9 cellular contexts compared by ENCODE assay signal in genomic region chr20:37223053-37223452, GRCh38. TPM values are rescaled to one million over a fixed set of nuclear protein-coding genes. Genes with fewer than 3 reads are reported as not detected.
A peak's percentile ranks its signal among the peaks of the same experiment; 100 is the strongest.
DNase-seq lines count a peak whose midpoint lies in the region; ATAC-seq and TF ChIP-seq lines count a peak whose summit lies in the region.
"Had no signal": no experiment of that assay in that cellular context is flagged by ENCODE, and none has a peak within 500 bp of the region (broad histone marks: within the 10 kb centered on the region; RNA-seq: fewer than 3 reads in every experiment).

No MANE protein-coding gene starts in this region.

- no peaks in the 10 kb centered on the region for H3K9me2 ChIP-seq in MM.1S (replicated peaks; ENCODE audit: insufficient read depth, low read length)

- intact Hi-C loops in naive thymus-derived CD4-positive, alpha-beta T cell (cut with micrococcal nuclease) = no loop called here

- H3F3A ChIP-seq in MM.1S (ENCODE audit: insufficient read depth, low read length) = no peaks in the 10 kb centered on the region

- no peaks in the 10 kb centered on the region for H3K9me3 Mint-ChIP-seq in central memory CD8-positive, alpha-beta T cell
- H3K9me3 Mint-ChIP-seq in naive thymus-derived CD4-positive, alpha-beta T cell = peaks cover 0 to 2% (median 0%) of the 10 kb centered on the region in 11 donors
- H3K9me3 Mint-ChIP-seq in stimulated activated naive CD8-positive, alpha-beta T cell treated with anti-CD3 and anti-CD28 coated beads, Interleukin-15, amount 100 ng/mL, for 72 hours = no peaks in the 10 kb centered on the region

- H3K36me3 ChIP-seq in naive thymus-derived CD4-positive, alpha-beta T cell (ENCODE audit: control insufficient read depth in 2 of 3, insufficient read depth in 3 of 3, low read length in 3 of 3) = peaks cover 26 to 76% (median 36%) of the 10 kb centered on the region in 3 experiments
- H3K36me3 ChIP-seq in MM.1S (replicated peaks; ENCODE audit: insufficient read depth, low read length) = peaks cover 41% of the 10 kb centered on the region

- ATAC-seq in central memory CD8-positive, alpha-beta T cell (replicated peaks; ENCODE audit: extremely low read depth, poor library complexity, severe bottlenecking) = peak; percentile 32
- peak; percentile 98 for ATAC-seq in naive thymus-derived CD4-positive, alpha-beta T cell
- ATAC-seq in stimulated activated naive CD8-positive, alpha-beta T cell treated with anti-CD3 and anti-CD28 coated beads, Interleukin-15, amount 100 ng/mL, for 72 hours = no peak
- no peak for ATAC-seq in HG02610 (IDR thresholded peaks at IDR 0.05; ENCODE audit: unreplicated experiment)

- H3K79me2 ChIP-seq in MM.1S (ENCODE audit: low read length) = peaks cover 6% of the 10 kb centered on the region; the same call in 1 of the 2 replicates

- peak; percentile 89 for DNase-seq in GM04503 (ENCODE audit: low read depth)
- peak; percentile 52 for DNase-seq in NCI-H2227 (lab: John Stamatoyannopoulos, UW; ENCODE audit: unreplicated experiment)
- no peak for DNase-seq in central memory CD8-positive, alpha-beta T cell (ENCODE audit: low spot score in 2 of 2)
- DNase-seq in naive thymus-derived CD4-positive, alpha-beta T cell = no peak
- no peak for DNase-seq in MM.1S
- no peak for DNase-seq in stimulated activated naive CD8-positive, alpha-beta T cell treated with anti-CD3 and anti-CD28 coated beads, Interleukin-15, amount 100 ng/mL, for 72 hours
- no peak for DNase-seq in activated naive CD4-positive, alpha-beta T cell (lab: John Stamatoyannopoulos, UW)

- CTCF ChIA-PET in naive thymus-derived CD4-positive, alpha-beta T cell (lab: Charles Lee) = no interaction called here

- no peak overlapping the region for H2AFZ ChIP-seq in MM.1S (ENCODE audit: low read length)

- POLR2A ChIA-PET in naive thymus-derived CD4-positive, alpha-beta T cell (lab: Charles Lee) = interaction anchor here (0.8 kb wide), 1 partner anchor 123 kb away, joined by 3 read pairs; the partner anchor contains the start of gene SRC

- H3K4me2 ChIP-seq in MM.1S (ENCODE audit: low read depth, low read length) = no peak overlapping the region

- 0 out of 2 replicates have a peak, but pooled peaks cover 7% of the 10 kb centered on the region for H4K20me1 ChIP-seq in MM.1S (ENCODE audit: insufficient read depth, low read length)

- no peak for TF ChIP-seq CTCF in MM.1S (IDR thresholded peaks at IDR 0.05; ENCODE audit: low read length)

- H3K27ac Mint-ChIP-seq in central memory CD8-positive, alpha-beta T cell (ENCODE audit: low read depth) = no peak overlapping the region
- H3K27ac Mint-ChIP-seq in naive thymus-derived CD4-positive, alpha-beta T cell = no peak overlapping the region
- no peak overlapping the region for H3K27ac Mint-ChIP-seq in stimulated activated naive CD8-positive, alpha-beta T cell treated with anti-CD3 and anti-CD28 coated beads, Interleukin-15, amount 100 ng/mL, for 72 hours

- no peak overlapping the region for H3K4me3 ChIP-seq in naive thymus-derived CD4-positive, alpha-beta T cell (ENCODE audit: low read length)
- H3K4me3 ChIP-seq in MM.1S (ENCODE audit: low read length) = no peak overlapping the region

- H3K9ac ChIP-seq in MM.1S (ENCODE audit: low read length) = no peak overlapping the region

- H3K4me1 Mint-ChIP-seq in central memory CD8-positive, alpha-beta T cell = no peaks in the 10 kb centered on the region
- peaks cover 0 to 10% (median 5%) of the 10 kb centered on the region in 7 donors for H3K4me1 Mint-ChIP-seq in naive thymus-derived CD4-positive, alpha-beta T cell
- H3K4me1 Mint-ChIP-seq in stimulated activated naive CD8-positive, alpha-beta T cell treated with anti-CD3 and anti-CD28 coated beads, Interleukin-15, amount 100 ng/mL, for 72 hours = no peaks in the 10 kb centered on the region

- H3K27me3 ChIP-seq in naive thymus-derived CD4-positive, alpha-beta T cell (ENCODE audit: control insufficient read depth in 2 of 2, insufficient read depth in 2 of 2, low read length in 2 of 2) = no peaks in the 10 kb centered on the region
- H3K27me3 ChIP-seq in MM.1S (replicated peaks; ENCODE audit: insufficient read depth, low read length) = no peaks in the 10 kb centered on the region

- no peak overlapping the region for H3K27ac ChIP-seq in naive thymus-derived CD4-positive, alpha-beta T cell (ENCODE audit: low read depth, low read length)
- no peak overlapping the region for H3K27ac ChIP-seq in MM.1S (ENCODE audit: low read length)

- no peaks in the 10 kb centered on the region for H3K27me3 Mint-ChIP-seq in central memory CD8-positive, alpha-beta T cell
- H3K27me3 Mint-ChIP-seq in naive thymus-derived CD4-positive, alpha-beta T cell = no peaks in the 10 kb centered on the region
- H3K27me3 Mint-ChIP-seq in stimulated activated naive CD8-positive, alpha-beta T cell treated with anti-CD3 and anti-CD28 coated beads, Interleukin-15, amount 100 ng/mL, for 72 hours = no peaks in the 10 kb centered on the region

- H3K36me3 Mint-ChIP-seq in central memory CD8-positive, alpha-beta T cell (ENCODE audit: insufficient read depth) = peaks cover 63% of the 10 kb centered on the region
- peaks cover 8 to 61% (median 23%) of the 10 kb centered on the region in 5 donors for H3K36me3 Mint-ChIP-seq in naive thymus-derived CD4-positive, alpha-beta T cell

- H3K9me3 ChIP-seq in naive thymus-derived CD4-positive, alpha-beta T cell (ENCODE audit: control insufficient read depth in 2 of 3, low read length in 3 of 3) = no peaks in the 10 kb centered on the region
- H3K9me3 ChIP-seq in MM.1S (replicated peaks; ENCODE audit: insufficient read depth, low read length) = no peaks in the 10 kb centered on the region

- no peaks in the 10 kb centered on the region for H3K4me1 ChIP-seq in naive thymus-derived CD4-positive, alpha-beta T cell (ENCODE audit: control insufficient read depth in 2 of 2, insufficient read depth in 2 of 2, low read length in 2 of 2)
- no peaks in the 10 kb centered on the region for H3K4me1 ChIP-seq in MM.1S (ENCODE audit: low read length)

- H3K4me3 Mint-ChIP-seq in central memory CD8-positive, alpha-beta T cell = no peak overlapping the region
- no peak overlapping the region for H3K4me3 Mint-ChIP-seq in naive thymus-derived CD4-positive, alpha-beta T cell
- H3K4me3 Mint-ChIP-seq in stimulated activated naive CD8-positive, alpha-beta T cell treated with anti-CD3 and anti-CD28 coated beads, Interleukin-15, amount 100 ng/mL, for 72 hours = no peak overlapping the region

RNA-seq across cellular contexts. Expression of gene GHRH, which starts 38.6 kb away (rescaled TPM):
- total RNA-seq in naive thymus-derived CD4-positive, alpha-beta T cell = not detected
- polyA plus RNA-seq in naive thymus-derived CD4-positive, alpha-beta T cell = not detected
- total RNA-seq: T-helper 2 cell treated with Interferon-gamma antibody and Interleukin-4, amounts not matched to agents 100 ng/mL and 5 ng/mL, for 36 hours had no signal

RNA-seq across cellular contexts. Expression of gene MROH8, which starts 43.7 kb away (rescaled TPM):
- 1 to 10 TPM; 1.2 to 1.9 (median 1.6) TPM for total RNA-seq in naive thymus-derived CD4-positive, alpha-beta T cell
- 1 to 10 TPM in 1 of 2 donors, under 1 TPM in 1; 0.59 to 1.7 TPM for polyA plus RNA-seq in naive thymus-derived CD4-positive, alpha-beta T cell

RNA-seq across cellular contexts. Expression of gene RPN2, which starts 43.9 kb away (rescaled TPM):
- 100 to 1,000 TPM in 4 of 5 experiments, 10 to 100 TPM in 1; 88.7 to 222 (median 108) TPM for total RNA-seq in naive thymus-derived CD4-positive, alpha-beta T cell
- 100 to 1,000 TPM; 241 to 281 TPM for polyA plus RNA-seq in naive thymus-derived CD4-positive, alpha-beta T cell

Comparison
In these comparisons a context has a peak if more than half of its experiments do, and no peak if none do; other contexts are left out.
1. DNase-seq: peak in GM04503 (single experiment) and NCI-H2227 (single experiment); none in central memory CD8-positive, alpha-beta T cell (0 of 2), naive thymus-derived CD4-positive, alpha-beta T cell (0 of 9), MM.1S (single experiment), stimulated activated naive CD8-positive, alpha-beta T cell treated with anti-CD3 and anti-CD28 coated beads, Interleukin-15, amount 100 ng/mL, for 72 hours (0 of 2) and activated naive CD4-positive, alpha-beta T cell (0 of 4).
2. ATAC-seq: peak in central memory CD8-positive, alpha-beta T cell (single experiment) and naive thymus-derived CD4-positive, alpha-beta T cell (single experiment); none in stimulated activated naive CD8-positive, alpha-beta T cell treated with anti-CD3 and anti-CD28 coated beads, Interleukin-15, amount 100 ng/mL, for 72 hours (single experiment) and HG02610 (single experiment).